Comparison of ENCODE assay signal across 27 cellular contexts in genomic region chr18:31575515-31576246, GRCh38. TPM values are rescaled to one million over a fixed set of nuclear protein-coding genes. Genes with fewer than 3 reads are reported as not detected.
"Had no signal": no experiment of that assay in that cellular context is flagged by ENCODE, and none has a peak within 500 bp of the region (broad histone marks: within the 10 kb centered on the region; RNA-seq: fewer than 3 reads in every experiment).

No MANE protein-coding gene starts in this region.

- H3K4me3 Mint-ChIP-seq: memory B cell; mesothelial cell of epicardium; natural killer cell; neural progenitor cell; stimulated activated naive B cell treated with anti-CD40 and anti-IgM and Interleukin-4, amounts not matched to agents 10 μg/mL and 1 μg/mL and 100 μg/mL, for 72 hours; stimulated activated naive CD8-positive, alpha-beta T cell treated with anti-CD3 and anti-CD28 coated beads, Interleukin-15, amount 100 ng/mL, for 72 hours had no signal

- H3K4me1 ChIP-seq: colonic mucosa, lower lobe of right lung, pancreas, prostate gland, transverse colon had no signal

- H3K27ac Mint-ChIP-seq: memory B cell; mesothelial cell of epicardium; natural killer cell; neural progenitor cell; stimulated activated naive B cell treated with anti-CD40 and anti-IgM and Interleukin-4, amounts not matched to agents 10 μg/mL and 1 μg/mL and 100 μg/mL, for 72 hours; stimulated activated naive CD8-positive, alpha-beta T cell treated with anti-CD3 and anti-CD28 coated beads, Interleukin-15, amount 100 ng/mL, for 72 hours had no signal

- H3K9me3 Mint-ChIP-seq: memory B cell; mesothelial cell of epicardium; natural killer cell; neural progenitor cell; stimulated activated naive B cell treated with anti-CD40 and anti-IgM and Interleukin-4, amounts not matched to agents 10 μg/mL and 1 μg/mL and 100 μg/mL, for 72 hours; stimulated activated naive CD8-positive, alpha-beta T cell treated with anti-CD3 and anti-CD28 coated beads, Interleukin-15, amount 100 ng/mL, for 72 hours had no signal

- FAIRE-seq: endothelial cell of umbilical vein, pancreas had no signal

- ATAC-seq: lower lobe of right lung; natural killer cell; pancreas; sciatic nerve; stimulated activated naive CD8-positive, alpha-beta T cell treated with anti-CD3 and anti-CD28 coated beads, Interleukin-15, amount 100 ng/mL, for 72 hours had no signal

- H3K4me3 ChIP-seq: colonic mucosa, lower lobe of right lung, neural progenitor cell, pancreas, prostate gland, thoracic aorta, transverse colon had no signal

- H3K4me2 ChIP-seq: neural progenitor cell had no signal

- H3K9ac ChIP-seq: neural progenitor cell had no signal

- H3K27me3 ChIP-seq: colonic mucosa, neural progenitor cell, pancreas, transverse colon had no signal

- H3K9me3 ChIP-seq: colonic mucosa, lower lobe of right lung, pancreas, prostate gland, thoracic aorta, transverse colon had no signal

- H3K27me3 Mint-ChIP-seq: stimulated activated naive B cell treated with anti-CD40 and anti-IgM and Interleukin-4, amounts not matched to agents 10 μg/mL and 1 μg/mL and 100 μg/mL, for 72 hours; stimulated activated naive CD8-positive, alpha-beta T cell treated with anti-CD3 and anti-CD28 coated beads, Interleukin-15, amount 100 ng/mL, for 72 hours had no signal

- H3K27ac ChIP-seq: colonic mucosa, lower lobe of right lung, neural progenitor cell, pancreas, prostate gland, thoracic aorta, transverse colon had no signal

- DNase-seq: colonic mucosa; dermis blood vessel endothelial cell; foreskin melanocyte; head of caudate nucleus; hippocampal formation; kidney glomerular epithelial cell; lower lobe of right lung; natural killer cell; nucleus accumbens; pancreas; stimulated activated CD4-positive, alpha-beta T cell treated with anti-CD3 and anti-CD28 coated beads, Interleukin-2, amount 100 ng/mL, for 24 hours; stimulated activated CD4-positive, alpha-beta T cell treated with anti-CD3 and anti-CD28 coated beads, Interleukin-4, amount 100 ng/mL, for 4 hours; stimulated activated naive B cell treated with anti-CD40 and anti-IgM and Interleukin-4, amounts not matched to agents 10 μg/mL and 1 μg/mL and 100 μg/mL, for 72 hours; stimulated activated naive CD8-positive, alpha-beta T cell treated with anti-CD3 and anti-CD28 coated beads, Interleukin-15, amount 100 ng/mL, for 72 hours; transverse colon had no signal

- H3K36me3 Mint-ChIP-seq: memory B cell; mesothelial cell of epicardium; natural killer cell; neural progenitor cell; stimulated activated naive B cell treated with anti-CD40 and anti-IgM and Interleukin-4, amounts not matched to agents 10 μg/mL and 1 μg/mL and 100 μg/mL, for 72 hours had no signal

- H3K36me3 ChIP-seq: colonic mucosa, lower lobe of right lung, neural progenitor cell, pancreas, prostate gland, thoracic aorta, transverse colon had no signal

- H3K4me1 Mint-ChIP-seq: memory B cell; mesothelial cell of epicardium; natural killer cell; stimulated activated naive B cell treated with anti-CD40 and anti-IgM and Interleukin-4, amounts not matched to agents 10 μg/mL and 1 μg/mL and 100 μg/mL, for 72 hours had no signal

- H2AFZ ChIP-seq: neural progenitor cell had no signal

RNA-seq across cellular contexts. Expression of gene TTR, which starts 16.0 kb away (rescaled TPM):
- total RNA-seq: dermis blood vessel endothelial cell, endothelial cell of umbilical vein, lower lobe of right lung, mesothelial cell of epicardium, myocyte, natural killer cell, renal cortical epithelial cell, sciatic nerve, skeletal muscle tissue, subcutaneous adipose tissue, thoracic aorta, urinary bladder had no signal
- polyA plus RNA-seq: endothelial cell of umbilical vein had no signal
